In the genomic region with DNA sequence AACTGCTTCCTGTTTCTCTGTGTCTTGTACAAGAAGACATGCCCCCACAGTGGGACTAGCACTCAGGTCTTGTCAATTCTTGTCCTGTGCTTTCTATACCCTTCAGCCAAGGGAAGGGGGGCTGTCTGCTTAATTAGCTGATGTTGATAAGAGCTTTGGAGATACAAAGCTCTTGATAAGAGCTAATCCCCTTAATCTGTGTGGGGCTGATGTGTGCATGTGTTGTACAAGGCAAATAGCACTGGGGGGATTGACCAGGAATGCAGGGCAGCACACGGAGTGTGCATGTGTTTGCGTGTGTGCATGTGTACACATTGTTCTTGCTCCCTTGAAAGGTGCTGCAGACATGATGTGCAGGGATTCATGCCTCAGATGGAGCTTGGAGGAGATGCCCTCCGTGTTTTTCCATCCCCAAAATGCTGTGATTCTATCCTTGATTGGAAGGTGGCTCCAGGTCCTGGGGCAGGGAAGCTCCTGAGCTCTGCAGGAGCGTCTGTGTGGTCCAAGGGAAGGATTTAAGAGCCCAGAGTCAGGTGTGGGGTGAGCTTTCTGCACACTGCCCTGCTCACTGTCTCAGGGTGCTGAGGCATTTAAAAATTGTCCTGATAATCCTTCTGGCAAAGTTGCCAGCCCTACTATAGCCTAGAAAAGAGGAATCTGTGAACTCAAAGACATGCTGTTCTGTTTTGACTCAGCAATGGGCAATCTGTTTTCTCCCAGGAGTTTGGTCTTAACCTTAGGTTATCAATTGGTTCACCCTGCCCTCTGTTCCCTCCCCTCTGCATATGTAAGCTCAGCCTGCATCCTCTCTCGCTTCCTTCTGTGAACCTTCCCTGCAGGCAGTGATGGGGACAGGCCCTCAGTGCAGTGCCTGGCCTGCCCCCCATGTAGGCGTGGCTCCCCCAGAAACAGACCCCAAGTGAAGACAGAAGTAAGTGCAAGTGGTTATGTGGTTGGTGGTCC, we compare ENCODE assay signal across 12 cellular contexts.
DNase-seq lines count a peak whose midpoint lies in the region; ATAC-seq and TF ChIP-seq lines count a peak whose summit lies in the region.
"Had no signal": no experiment of that assay in that cellular context is flagged by ENCODE, and none has a peak within 500 bp of the region (broad histone marks: within the 10 kb centered on the region; RNA-seq: fewer than 3 reads in every experiment).

No MANE protein-coding gene starts in this region.

- DNase-seq in GM06990 (ENCODE audit: extremely low read depth, insufficient read length): peak; percentile 44
- peak; percentile 61 for DNase-seq in GM19238 (ENCODE audit: insufficient read length, low spot score)
- DNase-seq in NCI-H82 (lab: John Stamatoyannopoulos, UW): peak; percentile 89
- DNase-seq in stimulated activated CD4-positive, alpha-beta T cell treated with anti-CD3 and anti-CD28 coated beads, Interleukin-4, amount 100 ng/mL, for 24 hours: no peak
- no peak for DNase-seq in osteocyte (ENCODE audit: extremely low spot score, unreplicated experiment)
- DNase-seq in testis: no peak
- DNase-seq: NCI-H1436, SJCRH30 had no signal

- H3K27me3 Mint-ChIP-seq in osteocyte (ENCODE audit: unreplicated experiment): peaks cover 11% of the 10 kb centered on the region

- no peak overlapping the region for H3K27ac Mint-ChIP-seq in osteocyte (ENCODE audit: unreplicated experiment)

- H3K9me3 ChIP-seq in testis: no peaks in the 10 kb centered on the region
- H3K9me3 ChIP-seq: neutrophil, SJCRH30 had no signal

- no peaks in the 10 kb centered on the region for H3K4me1 ChIP-seq in testis
- H3K4me1 ChIP-seq: SJCRH30 had no signal

- TF ChIP-seq POLR2A in testis (IDR thresholded peaks at IDR 0.05): no peak

- H3K36me3 Mint-ChIP-seq in osteocyte (ENCODE audit: unreplicated experiment): no peaks in the 10 kb centered on the region

- H3K27me3 ChIP-seq in GM06990 (replicated peaks; ENCODE audit: control insufficient read depth, insufficient read depth, low read length) (no peaks in the 10 kb centered on the region), testis (no peaks in the 10 kb centered on the region)
- H3K27me3 ChIP-seq: SJCRH30 had no signal

- peak; percentile 58 for ATAC-seq in HG02759 (IDR thresholded peaks at IDR 0.05; ENCODE audit: unreplicated experiment)
- ATAC-seq in HG02623 (IDR thresholded peaks at IDR 0.05; ENCODE audit: unreplicated experiment): no peak

- 75% methylated on average over 5 to 6 of the region's 6 CpGs for WGBS in testis, 2 donors

- H3K4me3 Mint-ChIP-seq in osteocyte (ENCODE audit: unreplicated experiment): no peak overlapping the region

- intact Hi-C loops in testis (cut with DNase I; ENCODE audit: low total_unique reads): no loop called here

- H3K27ac ChIP-seq in testis: no peak overlapping the region
- H3K27ac ChIP-seq: C4-2B, neutrophil, SJCRH30 had no signal

- no peak for TF ChIP-seq CTCF in GM06990 (IDR thresholded peaks at IDR 0.05; ENCODE audit: insufficient read depth, low read length, poor library complexity, severe bottlenecking)
- no peak for TF ChIP-seq CTCF in osteocyte (IDR thresholded peaks at IDR 0.05)
- TF ChIP-seq CTCF in testis (IDR thresholded peaks at IDR 0.05): no peak

- H3K36me3 ChIP-seq in GM06990 (ENCODE audit: control insufficient read depth, insufficient read depth, low read length) (no peaks in the 10 kb centered on the region), testis (ENCODE audit: low read depth, missing control alignments) (no peaks in the 10 kb centered on the region)
- H3K36me3 ChIP-seq: neutrophil, SJCRH30 had no signal

- no peaks in the 10 kb centered on the region for H3K4me1 Mint-ChIP-seq in osteocyte (ENCODE audit: unreplicated experiment)

- H3K4me3 ChIP-seq in GM06990 (replicated peaks; ENCODE audit: low read depth, low read length): peak overlapping the region; percentile 33
- no peak overlapping the region for H3K4me3 ChIP-seq in testis
- H3K4me3 ChIP-seq: SJCRH30 had no signal

- H3K9me3 Mint-ChIP-seq in osteocyte (ENCODE audit: unreplicated experiment): peaks cover 11% of the 10 kb centered on the region

Comparison
In these comparisons a context has a peak if more than half of its experiments do, and no peak if none do; other contexts are left out.
1. DNase-seq: peak in GM06990 (single experiment), GM19238 (single experiment) and NCI-H82 (single experiment); none in stimulated activated CD4-positive, alpha-beta T cell treated with anti-CD3 and anti-CD28 coated beads, Interleukin-4, amount 100 ng/mL, for 24 hours (single experiment), osteocyte (single experiment) and testis (single experiment).